In the genomic region with DNA sequence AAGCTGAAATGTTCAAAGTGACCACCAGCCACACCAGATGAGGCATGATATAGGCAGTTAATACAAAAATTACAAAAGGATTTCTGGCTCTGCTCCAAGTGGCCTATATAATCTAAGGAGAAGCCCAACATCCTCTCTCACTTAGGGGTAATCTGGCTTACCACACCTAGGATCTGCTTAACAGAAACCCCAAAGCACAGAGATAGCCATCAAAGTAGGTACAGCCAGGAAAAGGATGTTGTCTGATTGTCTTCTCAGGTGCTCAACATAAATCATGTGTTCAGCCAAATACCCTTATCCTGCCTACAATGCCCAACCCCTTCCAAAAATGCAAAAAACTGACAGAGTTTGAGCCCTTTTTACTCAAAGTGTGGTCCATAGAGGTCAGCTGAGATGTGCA, we compare ENCODE assay signal across 13 cellular contexts. TPM values are rescaled to one million over a fixed set of nuclear protein-coding genes. Genes with fewer than 3 reads are reported as not detected.
DNase-seq lines count a peak whose midpoint lies in the region; TF ChIP-seq lines count a peak whose summit lies in the region.
"Had no signal": no experiment of that assay in that cellular context is flagged by ENCODE, and none has a peak within 500 bp of the region (broad histone marks: within the 10 kb centered on the region; RNA-seq: fewer than 3 reads in every experiment).

No MANE protein-coding gene starts in this region.

- TF ChIP-seq CTCF in HFFc6 (IDR thresholded peaks at IDR 0.05) = no peak
- TF ChIP-seq CTCF in hepatocyte (IDR thresholded peaks at IDR 0.05; ENCODE audit: poor library complexity) = no peak
- TF ChIP-seq CTCF in ovary (IDR thresholded peaks at IDR 0.05) = no peak
- no peak for TF ChIP-seq CTCF in CD14-positive monocyte (IDR thresholded peaks at IDR 0.05)

- TF ChIP-seq EP300 in ovary (IDR thresholded peaks at IDR 0.05) = no peak

- no peak overlapping the region for H3K4me3 ChIP-seq in CD4-positive, alpha-beta memory T cell (ENCODE audit: low read length in 2 of 2)
- H3K4me3 ChIP-seq in hepatocyte (no peak overlapping the region), ovary (peak overlapping the region; percentile 41), MG63 (no peak overlapping the region)

- H3K36me3 Mint-ChIP-seq in CD4-positive, alpha-beta memory T cell = no peaks in the 10 kb centered on the region
- H3K36me3 Mint-ChIP-seq in HFFc6 (ENCODE audit: low read depth) (peaks cover 7% of the 10 kb centered on the region), CD14-positive monocyte (no peaks in the 10 kb centered on the region)

- peak overlapping the region; percentile 63 for H2AFZ ChIP-seq in hepatocyte

- H3K27me3 Mint-ChIP-seq in CD4-positive, alpha-beta memory T cell = no peaks in the 10 kb centered on the region
- H3K27me3 Mint-ChIP-seq in HFFc6 (ENCODE audit: insufficient read depth) = peaks cover 9% of the 10 kb centered on the region
- H3K27me3 Mint-ChIP-seq in CD14-positive monocyte (ENCODE audit: low read depth in 3 of 3) = no peaks in the 10 kb centered on the region

- TF ChIP-seq POLR2A in ovary (IDR thresholded peaks at IDR 0.05) = no peak

- H3K9me3 ChIP-seq in CD4-positive, alpha-beta memory T cell (ENCODE audit: control insufficient read depth in 1 of 2, low read length in 2 of 2) = no peaks in the 10 kb centered on the region
- H3K9me3 ChIP-seq in hepatocyte (ENCODE audit: low read depth) = no peaks in the 10 kb centered on the region
- no peaks in the 10 kb centered on the region for H3K9me3 ChIP-seq in ovary
- no peaks in the 10 kb centered on the region for H3K9me3 ChIP-seq in MG63
- H3K9me3 ChIP-seq: testis had no signal

- H3K4me1 ChIP-seq in CD4-positive, alpha-beta memory T cell (ENCODE audit: insufficient read depth, low read length) = peaks cover 6% of the 10 kb centered on the region
- H3K4me1 ChIP-seq in hepatocyte (ENCODE audit: insufficient read depth) = no peaks in the 10 kb centered on the region
- H3K4me1 ChIP-seq in ovary (ENCODE audit: insufficient read depth) = peaks cover 6% of the 10 kb centered on the region

- H3K27ac Mint-ChIP-seq in CD4-positive, alpha-beta memory T cell = peak overlapping the region in 4 of 7 donors; percentile 54 to 90 (median 76)
- no peak overlapping the region for H3K27ac Mint-ChIP-seq in HFFc6
- no peak overlapping the region for H3K27ac Mint-ChIP-seq in CD14-positive monocyte

- no peaks in the 10 kb centered on the region for H3K9me2 ChIP-seq in hepatocyte (replicated peaks; ENCODE audit: insufficient read depth)

- POLR2A ChIA-PET in CD4-positive, alpha-beta memory T cell (lab: Charles Lee; ENCODE audit: partially characterized antibody) = no interaction called here

- no peaks in the 10 kb centered on the region for H3K36me3 ChIP-seq in CD4-positive, alpha-beta memory T cell (ENCODE audit: insufficient read depth, low read length)
- H3K36me3 ChIP-seq in hepatocyte (replicated peaks; ENCODE audit: insufficient read depth, low read depth) = no peaks in the 10 kb centered on the region
- no peaks in the 10 kb centered on the region for H3K36me3 ChIP-seq in ovary
- H3K36me3 ChIP-seq in MG63 = no peaks in the 10 kb centered on the region

- no peaks in the 10 kb centered on the region for H4K20me1 ChIP-seq in hepatocyte (ENCODE audit: insufficient read depth, poor library complexity, severe bottlenecking)

- H3K79me2 ChIP-seq in hepatocyte = no peaks in the 10 kb centered on the region

- H3K27me3 ChIP-seq in CD4-positive, alpha-beta memory T cell (ENCODE audit: insufficient read depth, low read length) = no peaks in the 10 kb centered on the region
- H3K27me3 ChIP-seq in hepatocyte = no peaks in the 10 kb centered on the region
- no peaks in the 10 kb centered on the region for H3K27me3 ChIP-seq in ovary
- no peaks in the 10 kb centered on the region for H3K27me3 ChIP-seq in MG63
- H3K27me3 ChIP-seq: testis had no signal

- peak in 4 of 5 donors; percentile 17 to 24 (median 20) for DNase-seq in CD4-positive, alpha-beta memory T cell
- DNase-seq in HFFc6 (no peak), hepatocyte (ENCODE audit: low spot score) (no peak), ovary (no peak), MG63 (no peak), germinal center (ENCODE audit: low spot score) (no peak), CD14-positive monocyte (ENCODE audit: low spot score) (no peak)
- DNase-seq: activated CD8-positive, alpha-beta memory T cell treated with anti-CD3 and anti-CD28 coated beads, Interleukin-2, amount 50 U/mL, for 4 hours; MM.1S; NCI-H187; retina; SHP77 had no signal

- intact Hi-C loops in CD4-positive, alpha-beta memory T cell (cut with micrococcal nuclease) = no loop called here
- intact Hi-C loops in ovary (cut with DNase I) (no loop called here), CD14-positive monocyte (cut with micrococcal nuclease) (no loop called here)

- peaks cover 0 to 3% (median under 1%) of the 10 kb centered on the region in 8 donors for H3K9me3 Mint-ChIP-seq in CD4-positive, alpha-beta memory T cell
- peaks cover 9% of the 10 kb centered on the region; the same call in 1 of the 2 replicates for H3K9me3 Mint-ChIP-seq in HFFc6
- H3K9me3 Mint-ChIP-seq in CD14-positive monocyte = peaks cover 0 to 14% (median 8%) of the 10 kb centered on the region in 7 donors

- CTCF ChIA-PET in CD4-positive, alpha-beta memory T cell (lab: Charles Lee; ENCODE audit: partially characterized antibody) = interaction anchor here (1.6 kb wide), 1 partner anchor 11 kb away, joined by 7 read pairs; no protein-coding TSS in a partner anchor

- H3K4me2 ChIP-seq in hepatocyte = peak overlapping the region; percentile 67

- H3K4me1 Mint-ChIP-seq in CD4-positive, alpha-beta memory T cell = peaks cover 4 to 20% (median 15%) of the 10 kb centered on the region in 4 donors
- H3K4me1 Mint-ChIP-seq in HFFc6 (ENCODE audit: low read depth) (peaks cover 14% of the 10 kb centered on the region), CD14-positive monocyte (peaks cover 10% of the 10 kb centered on the region)

- H3K4me3 Mint-ChIP-seq in CD4-positive, alpha-beta memory T cell = peak overlapping the region in 5 of 8 donors; percentile 25 to 75 (median 68)
- H3K4me3 Mint-ChIP-seq in HFFc6 = peak overlapping the region; percentile 81; the same call in 1 of the 2 replicates
- H3K4me3 Mint-ChIP-seq in CD14-positive monocyte = no peak overlapping the region

- H3K27ac ChIP-seq in CD4-positive, alpha-beta memory T cell (ENCODE audit: low read depth, low read length) = no peak overlapping the region
- H3K27ac ChIP-seq in hepatocyte (peak overlapping the region; percentile 90), ovary (peak overlapping the region in 1 of 2 donors; percentile 74)

RNA-seq across cellular contexts. Expression of gene PPM1K, which starts 54.0 kb away (rescaled TPM):
- 10 to 100 TPM; 82.2 to 84.3 TPM for total RNA-seq in CD4-positive, alpha-beta memory T cell
- 10 to 100 TPM; 83.8 to 84.5 TPM for polyA plus RNA-seq in CD4-positive, alpha-beta memory T cell
- 10 to 100 TPM in 1 of 6 experiments, 1 to 10 TPM in 5; 5.8 to 11.6 (median 6.7) TPM for total RNA-seq in HFFc6 (2021; fragmentation: NEBNext Ultra II Directional; extraction: Animal tissue kit (Norgen Biotek cat#: 25700))
- total RNA-seq in hepatocyte = 18.2 and 20.0 TPM in 2 replicates
- 12.6 and 12.9 TPM in 2 replicates for polyA plus RNA-seq in hepatocyte
- total RNA-seq in ovary = 100 to 1,000 TPM in 1 of 7 donors, 10 to 100 TPM in 6; 34.2 to 111 (median 50.5) TPM
- polyA plus RNA-seq in ovary = 10 to 100 TPM; 33.6 to 61.0 TPM
- total RNA-seq in MG63 (2014; rRNA removed; shearing (Covaris generic); ENCODE audit: low replicate concordance) = 1.3 and 2.5 TPM in 2 replicates
- polyA plus RNA-seq in CD14-positive monocyte = 10 to 100 TPM in 1 of 2 donors, 1 to 10 TPM in 1; 7.0 to 11.0 TPM

Comparison
In these comparisons a context has a peak if more than half of its experiments do, and no peak if none do; other contexts are left out.
1. DNase-seq: peak in CD4-positive, alpha-beta memory T cell (4 of 5); none in HFFc6 (single experiment), hepatocyte (single experiment), ovary (0 of 5), MG63 (single experiment), germinal center (single experiment) and CD14-positive monocyte (single experiment).
2. H3K27ac Mint-ChIP-seq: peak in CD4-positive, alpha-beta memory T cell (4 of 7); none in HFFc6 (single experiment) and CD14-positive monocyte (0 of 7).
3. H3K4me3 Mint-ChIP-seq: peak in CD4-positive, alpha-beta memory T cell (5 of 8) and HFFc6 (single experiment); none in CD14-positive monocyte (0 of 2).